ENCODE assay signal across 10 cellular contexts in genomic region chr9:71680189-71680983, GRCh38.
DNase-seq lines count a peak whose midpoint lies in the region; ATAC-seq and TF ChIP-seq lines count a peak whose summit lies in the region.
"Had no signal": no experiment of that assay in that cellular context is flagged by ENCODE, and none has a peak within 500 bp of the region (broad histone marks: within the 10 kb centered on the region; RNA-seq: fewer than 3 reads in every experiment).

No MANE protein-coding gene starts in this region.

- peaks cover 22 to 26% of the 10 kb centered on the region in 2 experiments for H3K4me1 Mint-ChIP-seq in H9

- no peaks in the 10 kb centered on the region for H3K9me3 ChIP-seq in H9 (ENCODE audit: control insufficient read depth, low read depth, low read length)

- no peaks in the 10 kb centered on the region for H3K79me1 ChIP-seq in H9 (ENCODE audit: insufficient read depth, low read depth, low read length, poor library complexity, severe bottlenecking)

- DNase-seq in LoVo (ENCODE audit: low spot score) (peak; percentile 52), epithelial cell of prostate (ENCODE audit: low read depth, low spot score) (no peak), omental fat pad (ENCODE audit: low spot score) (no peak), H9 (no peak), putamen (ENCODE audit: low spot score) (no peak), NOMO-1 (lab: John Stamatoyannopoulos, UW; ENCODE audit: unreplicated experiment in 2 of 2) (no peak), nucleus accumbens (lab: John Stamatoyannopoulos, UW) (no peak)
- DNase-seq: NCI-H1092; stimulated activated CD4-positive, alpha-beta T cell treated with anti-CD3 and anti-CD28 coated beads, Interleukin-4, amount 100 ng/mL, for 24 hours had no signal

- H3K4ac ChIP-seq in H9 (ENCODE audit: low read depth, low read length): no peak overlapping the region

- peak overlapping the region; percentile 54 for H3K27ac ChIP-seq in epithelial cell of prostate
- no peak overlapping the region for H3K27ac ChIP-seq in H9 (ENCODE audit: insufficient read length, low read depth, low read length)

- no peak overlapping the region for H2AK5ac ChIP-seq in H9 (ENCODE audit: insufficient read length, low read length)

- H4K5ac ChIP-seq in H9 (ENCODE audit: insufficient read length, low read depth, low read length): no peak overlapping the region

- H3K27me3 Mint-ChIP-seq in H9 (ENCODE audit: low read depth): no peaks in the 10 kb centered on the region

- no peaks in the 10 kb centered on the region for H3K27me3 ChIP-seq in H9 (ENCODE audit: insufficient read depth, low read length)

- WGBS in H9 (ENCODE audit: extremely low coverage, insufficient read length, low lambda C conversion rate): no CpG with 5 or more reads among the region's 5 CpGs

- H3K27ac Mint-ChIP-seq in H9: peak overlapping the region in 1 of 3 experiments; percentile 58; a peak in 1 of 7 replicates

- no peak overlapping the region for H2BK20ac ChIP-seq in H9 (ENCODE audit: low read depth, low read length, poor library complexity, severe bottlenecking)

- H2BK120ac ChIP-seq in H9 (ENCODE audit: low read depth, low read length, poor library complexity, severe bottlenecking): no peak overlapping the region

- no peak overlapping the region for H3K14ac ChIP-seq in H9 (ENCODE audit: insufficient read depth, low read length)

- no peak overlapping the region for H4K8ac ChIP-seq in H9 (replicated peaks; ENCODE audit: insufficient read length, low read depth, low read length)

- no peaks in the 10 kb centered on the region for H3K79me2 ChIP-seq in H9 (ENCODE audit: insufficient read depth, low read length)

- peaks cover 3 to 12% of the 10 kb centered on the region in 2 experiments; a peak in 2 of 5 replicates for H3K9me3 Mint-ChIP-seq in H9

- H3K36me3 Mint-ChIP-seq in H9 (ENCODE audit: insufficient read depth in 1 of 3, low read depth in 3 of 3): peaks cover 3 to 34% (median 25%) of the 10 kb centered on the region in 3 experiments; a peak in 6 of 7 replicates

- peak; percentile 68 for ATAC-seq in GM18861 (IDR thresholded peaks at IDR 0.05; ENCODE audit: unreplicated experiment)
- peak; percentile 72 for ATAC-seq in omental fat pad (ENCODE audit: low FRiP score)

- no peak overlapping the region for H3K56ac ChIP-seq in H9 (ENCODE audit: insufficient read length, low read depth, low read length)

- H2AFZ ChIP-seq in H9 (ENCODE audit: low read length): no peak overlapping the region

- H4K91ac ChIP-seq in H9 (ENCODE audit: insufficient read length, low read depth, low read length): no peak overlapping the region

- no peaks in the 10 kb centered on the region; the same call in 1 of the 2 replicates for H3K4me1 ChIP-seq in H9 (ENCODE audit: insufficient read depth, low read length)

- no peak overlapping the region for H3K18ac ChIP-seq in H9 (ENCODE audit: insufficient read length, low read depth, low read length)

- H2BK5ac ChIP-seq in H9 (ENCODE audit: insufficient read length, low read length): no peak overlapping the region

- no peak overlapping the region for H3K4me3 Mint-ChIP-seq in H9

- no peaks in the 10 kb centered on the region for H3K23me2 ChIP-seq in H9 (ENCODE audit: insufficient read length, low read depth, low read length, poor library complexity, severe bottlenecking)

- no peak for TF ChIP-seq CTCF in omental fat pad (IDR thresholded peaks at IDR 0.05)
- TF ChIP-seq CTCF in H9 (conservative IDR thresholded peaks at IDR 0.05): no peak

- no peak overlapping the region for H3T11ph ChIP-seq in H9 (ENCODE audit: low read length)

- no peak overlapping the region for H2BK12ac ChIP-seq in H9 (ENCODE audit: insufficient read length, low read depth, low read length)

- H3K4me2 ChIP-seq in H9 (ENCODE audit: insufficient read depth, insufficient read length, low read length): no peak overlapping the region

- H3K9ac ChIP-seq in H9 (ENCODE audit: extremely low read depth, insufficient read length, low read length): no peak overlapping the region

- H3K23ac ChIP-seq in H9 (ENCODE audit: insufficient read length, low read depth, low read length): no peak overlapping the region

- no peak overlapping the region for H2BK15ac ChIP-seq in H9 (ENCODE audit: low read depth, low read length)

- H4K20me1 ChIP-seq in H9 (ENCODE audit: control insufficient read depth, insufficient read depth, insufficient read length): no peaks in the 10 kb centered on the region
